16 cellular contexts compared by ENCODE assay signal in the genomic region with DNA sequence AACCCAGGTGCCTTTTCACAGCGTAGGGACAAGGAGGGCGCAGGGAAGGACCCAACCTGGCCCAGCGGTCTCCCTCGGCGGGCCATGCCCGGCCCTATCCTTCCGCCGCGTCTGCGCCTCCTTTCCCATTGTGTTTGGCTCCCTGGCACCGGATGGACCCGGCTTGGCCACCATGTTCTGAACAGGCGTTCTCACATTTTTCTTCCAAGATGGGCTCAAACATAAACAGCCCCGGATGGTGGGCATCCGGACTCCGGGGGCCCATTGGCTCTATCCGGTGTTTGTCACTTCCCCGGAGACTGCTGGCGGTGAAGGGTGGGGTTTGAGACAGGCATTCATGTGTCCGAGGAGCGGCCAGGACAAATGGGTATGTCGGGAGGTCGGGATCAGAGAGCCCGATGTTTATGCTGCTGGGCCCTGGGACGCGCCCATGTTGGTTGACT.
"Had no signal": no experiment of that assay in that cellular context is flagged by ENCODE, and none has a peak within 500 bp of the region (broad histone marks: within the 10 kb centered on the region; RNA-seq: fewer than 3 reads in every experiment).

No MANE protein-coding gene starts in this region.

- H3K9me3 Mint-ChIP-seq: activated naive CD4-positive, alpha-beta T cell treated with anti-CD3 and anti-CD28 coated beads for 36 hours; activated T-cell treated with anti-CD3 and anti-CD28 coated beads, Interleukin-2, amount 50 U/mL, for 4 hours; activated T-helper 2 cell treated with anti-CD3 and anti-CD28 coated beads, Interferon-gamma antibody, Interleukin-2, Interleukin-4, amounts not matched to agents 10 μg/mL and 5 μg/mL and 100 μg/mL, durations not matched to agents 14 hours and 24 hours and 36 hours; natural killer cell treated with Interleukin-12 subunit alpha and Interleukin-12 subunit beta and Interleukin-15 and Interleukin-18, amount 100 ng/mL, for 72 hours had no signal

- H3K9me3 ChIP-seq: heart left ventricle, neutrophil, ovary, psoas muscle, right atrium auricular region, stomach, transverse colon, vagina had no signal

- H3K27ac ChIP-seq: heart left ventricle, neutrophil, ovary, psoas muscle, right atrium auricular region, transverse colon, vagina had no signal

- H3K4me3 Mint-ChIP-seq: activated naive CD4-positive, alpha-beta T cell treated with anti-CD3 and anti-CD28 coated beads for 36 hours; activated T-cell treated with anti-CD3 and anti-CD28 coated beads, Interleukin-2, amount 50 U/mL, for 4 hours; natural killer cell treated with Interleukin-12 subunit alpha and Interleukin-12 subunit beta and Interleukin-15 and Interleukin-18, amount 100 ng/mL, for 72 hours had no signal

- H3K4me1 ChIP-seq: heart left ventricle, psoas muscle, right atrium auricular region, transverse colon, vagina had no signal

- H3K27ac Mint-ChIP-seq: activated naive CD4-positive, alpha-beta T cell treated with anti-CD3 and anti-CD28 coated beads for 36 hours; activated T-helper 2 cell treated with anti-CD3 and anti-CD28 coated beads, Interferon-gamma antibody, Interleukin-2, Interleukin-4, amounts not matched to agents 10 μg/mL and 5 μg/mL and 100 μg/mL, durations not matched to agents 14 hours and 24 hours and 36 hours; natural killer cell treated with Interleukin-12 subunit alpha and Interleukin-12 subunit beta and Interleukin-15 and Interleukin-18, amount 100 ng/mL, for 72 hours had no signal

- H3K36me3 ChIP-seq: heart left ventricle, neutrophil, ovary, right atrium auricular region, stomach, transverse colon, vagina had no signal

- ATAC-seq: activated T-cell treated with anti-CD3 and anti-CD28 coated beads, Interleukin-2, amount 50 U/mL, for 4 hours; heart left ventricle; natural killer cell treated with Interleukin-12 subunit alpha and Interleukin-12 subunit beta and Interleukin-15 and Interleukin-18, amount 100 ng/mL, for 72 hours; psoas muscle had no signal

- H3K27me3 ChIP-seq: ovary, right atrium auricular region, transverse colon, vagina had no signal

- H3K4me3 ChIP-seq: heart left ventricle, ovary, psoas muscle, right atrium auricular region, stomach, transverse colon, vagina had no signal

- DNase-seq: activated CD4-positive, alpha-beta T cell treated with anti-CD3 and anti-CD28 coated beads, Interleukin-2, amount 50 U/mL, for 1 hour; activated CD8-positive, alpha-beta memory T cell treated with anti-CD3 and anti-CD28 coated beads, Interleukin-2, amount 50 U/mL, for 48 hours; activated naive CD4-positive, alpha-beta T cell treated with anti-CD3 and anti-CD28 coated beads for 36 hours; activated T-cell treated with anti-CD3 and anti-CD28 coated beads, Interleukin-2, amount 50 U/mL, for 4 hours; heart left ventricle; mammary epithelial cell; ovary; psoas muscle; stimulated activated CD4-positive, alpha-beta T cell treated with anti-CD3 and anti-CD28 coated beads, Interleukin-12 subunit alpha, Interleukin-12 subunit beta, amount 100 ng/mL, for 4 hours; stomach; transverse colon had no signal

- H3K36me3 Mint-ChIP-seq: natural killer cell treated with Interleukin-12 subunit alpha and Interleukin-12 subunit beta and Interleukin-15 and Interleukin-18, amount 100 ng/mL, for 72 hours had no signal
